ENCODE assay signal across 10 cellular contexts in genomic region chr13:53522034-53522433, GRCh38.
"Had no signal": no experiment of that assay in that cellular context is flagged by ENCODE, and none has a peak within 500 bp of the region (broad histone marks: within the 10 kb centered on the region; RNA-seq: fewer than 3 reads in every experiment).

No MANE protein-coding gene starts in this region.

- H3K4me3 ChIP-seq: HAP-1 had no signal

- H3K27ac ChIP-seq: HL-60, KMS-11 had no signal

- H3K4me3 Mint-ChIP-seq: HFFc6, IgD-negative memory B cell had no signal

- H3K27ac Mint-ChIP-seq: HFFc6, IgD-negative memory B cell had no signal

- H3K36me3 ChIP-seq: HAP-1 had no signal

- H3K4me1 Mint-ChIP-seq: IgD-negative memory B cell had no signal

- H3K4me2 ChIP-seq: KMS-11 had no signal

- H3K9me3 ChIP-seq: HAP-1 had no signal

- FAIRE-seq: HepG2 had no signal

- H3K9ac ChIP-seq: KMS-11 had no signal

- ATAC-seq: HCT116, HepG2 had no signal

- H3K36me3 Mint-ChIP-seq: IgD-negative memory B cell had no signal

- DNase-seq: GOT3, H7, HFFc6, KBM-7 had no signal

- H3K27me3 Mint-ChIP-seq: IgD-negative memory B cell had no signal
